Comparison of ENCODE assay signal across 9 cellular contexts in genomic region chr1:35708179-35708891, GRCh38. TPM values are rescaled to one million over a fixed set of nuclear protein-coding genes. Genes with fewer than 3 reads are reported as not detected.
DNase-seq lines count a peak whose midpoint lies in the region; ATAC-seq, FAIRE-seq and TF ChIP-seq lines count a peak whose summit lies in the region.
"Had no signal": no experiment of that assay in that cellular context is flagged by ENCODE, and none has a peak within 500 bp of the region (broad histone marks: within the 10 kb centered on the region; RNA-seq: fewer than 3 reads in every experiment).

No MANE protein-coding gene starts in this region.

- POLR2A ChIA-PET in A549 (lab: Yijun Ruan, JAX) (no interaction called here), HEK293 (lab: Yijun Ruan, JAX) (interaction anchor here (0.6 kb wide), 1 partner anchor 16 kb away, joined by 3 read pairs; no protein-coding TSS in a partner anchor)

- TF ChIP-seq EP300 in A549 (IDR thresholded peaks at IDR 0.05): no peak

- H3K4me3 ChIP-seq in A549 (peak overlapping the region; percentile 47), HEK293 (ENCODE audit: low read depth, low read length) (peak overlapping the region; percentile 26), fibroblast of lung (replicated peaks in 1 of 4; ENCODE audit: control extremely low read depth in 1 of 4, insufficient read depth in 1 of 4, low read depth in 3 of 4, low read length in 4 of 4) (peak overlapping the region; percentile 25 to 55 (median 38))

- H2AFZ ChIP-seq in fibroblast of lung (ENCODE audit: low read length): no peak overlapping the region

- H3K4me1 Mint-ChIP-seq in progenitor cell of endocrine pancreas (ENCODE audit: low read depth): peaks cover 12% of the 10 kb centered on the region

- H3K27ac Mint-ChIP-seq in progenitor cell of endocrine pancreas: peak overlapping the region; percentile 91

- H3K36me3 Mint-ChIP-seq in progenitor cell of endocrine pancreas (ENCODE audit: insufficient read depth): no peaks in the 10 kb centered on the region

- no peaks in the 10 kb centered on the region for H4K20me1 ChIP-seq in fibroblast of lung (ENCODE audit: control insufficient read depth, extremely low read depth, insufficient read depth, low read length)

- H3K9ac ChIP-seq in fibroblast of lung (ENCODE audit: insufficient read depth, low read length): no peak overlapping the region

- CTCF ChIA-PET in A549 (lab: Yijun Ruan, JAX): interaction anchor here (0.8 to 1.3 kb wide), 2 partner anchors 11 to 18 kb away, joined by 3 to 5 read pairs; no protein-coding TSS in a partner anchor
- CTCF ChIA-PET in HEK293 (lab: Yijun Ruan, JAX): interaction anchor here (0.8 kb wide), 1 partner anchor 23 kb away, joined by 4 read pairs; no protein-coding TSS in a partner anchor

- TF ChIP-seq CTCF in A549 (IDR thresholded peaks at IDR 0.05): no peak
- no peak for TF ChIP-seq CTCF in HEK293 (tag by site-specific recombination; IDR thresholded peaks at IDR 0.05)
- TF ChIP-seq CTCF in VCaP (conservative IDR thresholded peaks at IDR 0.05): no peak
- no peak for TF ChIP-seq CTCF in fibroblast of lung (conservative IDR thresholded peaks at IDR 0.05 in 1 of 2, IDR thresholded peaks at IDR 0.05 in 1 of 2; ENCODE audit: low read depth in 1 of 2, low read length in 2 of 2)
- TF ChIP-seq CTCF in progenitor cell of endocrine pancreas (IDR thresholded peaks at IDR 0.05; ENCODE audit: unreplicated experiment): no peak

- H3K27ac ChIP-seq in A549 (peak overlapping the region; percentile 52 to 78), HEK293 (ENCODE audit: extremely low read depth, low read depth, low read length) (peak overlapping the region; percentile 43; the same call in 1 of the 2 replicates), VCaP (peak overlapping the region; percentile 58; the same call in 1 of the 2 replicates), fibroblast of lung (ENCODE audit: insufficient read depth, low read length) (no peak overlapping the region)

- peak overlapping the region; percentile 81 for H3K4me3 Mint-ChIP-seq in progenitor cell of endocrine pancreas (ENCODE audit: low read depth)

- peaks cover 15% of the 10 kb centered on the region for H3K27me3 Mint-ChIP-seq in progenitor cell of endocrine pancreas

- H3K9me3 ChIP-seq in A549: no peaks in the 10 kb centered on the region
- no peaks in the 10 kb centered on the region for H3K9me3 ChIP-seq in HEK293 (ENCODE audit: control insufficient read depth, insufficient read depth, low read depth, low read length)
- H3K9me3 ChIP-seq in fibroblast of lung (ENCODE audit: control insufficient read depth, insufficient read depth, low read depth, low read length): no peaks in the 10 kb centered on the region

- TF ChIP-seq RAD21 in A549 (conservative IDR thresholded peaks at IDR 0.05 in 1 of 2, IDR thresholded peaks at IDR 0.05 in 1 of 2): no peak

- H3K36me3 ChIP-seq in HEK293 (ENCODE audit: control insufficient read depth in 2 of 2, insufficient read depth in 1 of 2, low read length in 2 of 2) (no peaks in the 10 kb centered on the region), fibroblast of lung (ENCODE audit: control insufficient read depth, insufficient read depth, low read length) (no peaks in the 10 kb centered on the region)

- H3K27me3 ChIP-seq in fibroblast of lung (ENCODE audit: control insufficient read depth, insufficient read depth, low read length): peaks cover 7% of the 10 kb centered on the region

- H3K9me3 Mint-ChIP-seq in progenitor cell of endocrine pancreas (ENCODE audit: low read depth): no peaks in the 10 kb centered on the region

- H3K4me1 ChIP-seq in A549: no peaks in the 10 kb centered on the region
- H3K4me1 ChIP-seq in HEK293 (ENCODE audit: control insufficient read depth, insufficient read depth, low read length): peaks cover 3% of the 10 kb centered on the region; the same call in 1 of the 2 replicates
- no peaks in the 10 kb centered on the region for H3K4me1 ChIP-seq in fibroblast of lung (ENCODE audit: control insufficient read depth, extremely low read depth, insufficient read depth, low read length)

- ATAC-seq in A549: no peak; a peak in 1 of 6 replicates
- no peak for ATAC-seq in HG03442 (IDR thresholded peaks at IDR 0.05; ENCODE audit: unreplicated experiment)
- ATAC-seq in GM19463 (IDR thresholded peaks at IDR 0.05; ENCODE audit: unreplicated experiment): no peak

- FAIRE-seq in A549 (lab: Jason Lieb, UNC): no peak
- FAIRE-seq: GM18507 had no signal

- WGBS in A549 (ENCODE audit: missing lambda C conversion rate): 80% methylated on average over 16 of the region's 40 CpGs

- DNase-seq in A549 (ENCODE audit: low read depth in 1 of 2, low spot score in 1 of 2) (no peak), fibroblast of lung (ENCODE audit: low read depth in 2 of 2) (peak in 1 of 2 donors; percentile 15), progenitor cell of endocrine pancreas (ENCODE audit: low spot score, unreplicated experiment) (peak; percentile 29), NCI-H1930 (lab: John Stamatoyannopoulos, UW) (no peak)

- no peak for TF ChIP-seq POLR2A in A549 (IDR thresholded peaks at IDR 0.05; ENCODE audit: low read length)

- H3K4me2 ChIP-seq in A549: peak overlapping the region; percentile 85
- H3K4me2 ChIP-seq in fibroblast of lung (ENCODE audit: extremely low read depth, insufficient read depth, low read length): peak overlapping the region; percentile 44

- no peaks in the 10 kb centered on the region for H3K79me2 ChIP-seq in fibroblast of lung (ENCODE audit: control insufficient read depth, insufficient read depth, low read length)

TF ChIP-seq in A549, 52 proteins besides CTCF, POLR2A, EP300 and RAD21:
- TF ChIP-seq GATA3 (IDR thresholded peaks at IDR 0.05; ENCODE audit: borderline replicate concordance) (no peak), RNF2 (IDR thresholded peaks at IDR 0.05; ENCODE audit: borderline replicate concordance, low read depth) (no peak), USF2 (IDR thresholded peaks at IDR 0.05) (no peak), ESRRA (IDR thresholded peaks at IDR 0.05; ENCODE audit: borderline replicate concordance, low read length) (no peak)

TF ChIP-seq in HEK293, 187 proteins besides CTCF, POLR2A, EP300 and RAD21 (continues in another document):
- TF ChIP-seq BCL6B (tag by site-specific recombination; IDR thresholded peaks at IDR 0.05): no peak
- peak; percentile 65; the same call in 1 of the 2 replicates for TF ChIP-seq ZNF600 (tag by site-specific recombination; IDR thresholded peaks at IDR 0.05)
- peak; percentile 89 for TF ChIP-seq ZFHX2 (tag by site-specific recombination; conservative IDR thresholded peaks at IDR 0.05)
- no peak for TF ChIP-seq ZNF362 (tag by site-specific recombination; IDR thresholded peaks at IDR 0.05)
- TF ChIP-seq SP7 (tag by site-specific recombination; IDR thresholded peaks at IDR 0.05): no peak
- no peak for TF ChIP-seq ZNF623 (tag by site-specific recombination; IDR thresholded peaks at IDR 0.05)
- no peak for TF ChIP-seq PBX3 (CRISPR knock-in tag; IDR thresholded peaks at IDR 0.05)
- no peak for TF ChIP-seq YY2 (tag by site-specific recombination; IDR thresholded peaks at IDR 0.05)
- TF ChIP-seq GLIS1 (tag by site-specific recombination; IDR thresholded peaks at IDR 0.05): peak; percentile 48

RNA-seq across cellular contexts. Expression of gene C1orf216, which starts 10.3 kb away (rescaled TPM):
- 12.0 and 12.1 TPM in 2 replicates for polyA plus RNA-seq in A549 (2011; rRNA removed)
- 7.8 and 9.2 TPM in 2 replicates for polyA plus RNA-seq in A549 (2012; cell fraction: cytosol; rRNA removed)
- polyA plus RNA-seq in A549 (2012; cell fraction: nucleus; rRNA removed): 11.4 and 17.3 TPM in 2 replicates
- polyA plus RNA-seq in A549 (2017; fragmentation: RNase III; extraction: RNeasy Plus Mini Kit Qiagen cat#74134 plus additional on column Dnase treatment): 14.7 to 18.0 TPM (median 17.7 TPM) in 3 replicates
- polyA minus RNA-seq in A549 (2011; rRNA and poly(A)+ RNA removed): 11.4 and 11.6 TPM in 2 replicates
- 16.7 and 19.8 TPM in 2 replicates for total RNA-seq in fibroblast of lung
- 18.3 and 24.9 TPM in 2 replicates for polyA plus RNA-seq in fibroblast of lung
- polyA plus RNA-seq in fibroblast of lung (2012): 16.9 and 17.3 TPM in 2 replicates
- 17.7 and 24.9 TPM in 2 replicates for polyA minus RNA-seq in fibroblast of lung (ENCODE audit: low replicate concordance)
- total RNA-seq in progenitor cell of endocrine pancreas: 11.3 and 12.8 TPM in 2 replicates
